Comparison of ENCODE assay signal across 21 cellular contexts in the genomic region with DNA sequence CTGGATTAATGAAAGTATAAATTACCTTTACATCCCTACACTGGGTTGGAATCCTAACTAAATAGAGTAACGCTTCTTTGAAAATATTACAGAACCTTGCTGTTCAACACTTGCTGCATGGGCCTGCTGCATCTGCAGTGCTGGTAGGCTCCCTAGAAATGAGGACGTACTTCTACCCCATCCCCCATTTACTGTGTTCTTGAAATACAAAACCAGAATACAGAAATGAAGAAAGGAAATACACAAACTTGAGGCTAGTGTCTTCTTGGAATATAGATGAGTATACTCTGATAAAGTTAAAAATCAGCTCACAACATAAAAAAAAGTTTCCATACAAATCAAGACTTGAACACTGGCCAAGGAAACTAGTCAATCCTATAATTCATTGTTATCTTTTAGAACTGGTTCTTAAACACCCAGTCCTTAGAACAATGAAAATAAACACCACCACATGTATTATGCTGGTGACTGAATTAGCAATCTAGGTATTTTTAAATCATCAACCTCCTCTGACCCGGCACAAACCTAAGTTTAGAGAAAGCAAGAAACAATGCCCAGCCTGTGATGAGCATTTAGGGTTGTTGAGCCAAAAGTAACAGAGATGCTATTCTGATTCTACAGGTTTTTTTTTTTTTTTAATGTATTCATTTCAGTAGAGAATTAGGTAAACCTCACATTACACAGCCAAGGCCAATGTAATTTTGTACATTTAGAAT. TPM values are rescaled to one million over a fixed set of nuclear protein-coding genes. Genes with fewer than 3 reads are reported as not detected.
A peak's percentile ranks its signal among the peaks of the same experiment; 100 is the strongest.
DNase-seq lines count a peak whose midpoint lies in the region; ATAC-seq, FAIRE-seq and TF ChIP-seq lines count a peak whose summit lies in the region.
"Had no signal": no experiment of that assay in that cellular context is flagged by ENCODE, and none has a peak within 500 bp of the region (broad histone marks: within the 10 kb centered on the region; RNA-seq: fewer than 3 reads in every experiment).

No MANE protein-coding gene starts in this region.

- H2AFZ ChIP-seq in GM12878 (ENCODE audit: control insufficient read depth, low read depth, low read length) = no peak overlapping the region

- H4K20me1 ChIP-seq in GM12878 (ENCODE audit: control insufficient read depth, insufficient read depth) = no peaks in the 10 kb centered on the region

- no peak for TF ChIP-seq RAD21 in GM12878 (IDR thresholded peaks at IDR 0.05; ENCODE audit: insufficient read depth, low read depth, low read length)

- no peak overlapping the region for H3K4me3 Mint-ChIP-seq in activated naive CD8-positive, alpha-beta T cell treated with anti-CD3 and anti-CD28 coated beads for 36 hours
- H3K4me3 Mint-ChIP-seq in activated naive CD8-positive, alpha-beta T cell treated with anti-CD3 and anti-CD28 coated beads, Interleukin-2, amount 50 U/mL, for 24 hours = no peak overlapping the region
- H3K4me3 Mint-ChIP-seq: CD8-positive, alpha-beta memory T cell; H9 had no signal

- BruUV-seq in GM12878 (replicated peaks; lab: Mats Ljungman, UMichigan) = no TSS peak

- H3K27ac ChIP-seq in GM12878 (ENCODE audit: control insufficient read depth, insufficient read depth) (no peak overlapping the region), skeletal muscle tissue (ENCODE audit: low read depth, low read length) (peak overlapping the region; percentile 90)

- RAD21 ChIA-PET in GM12878 (lab: Charles Lee; ENCODE audit: unreplicated experiment) = interaction anchor here (1.1 kb wide), 1 partner anchor 49 kb away, joined by 4 read pairs; no protein-coding TSS in a partner anchor

- SMC1A ChIA-PET in GM12878 (lab: Charles Lee; ENCODE audit: uncharacterized antibody, unreplicated experiment) = interaction anchor here (0.6 to 1.5 kb wide), 5 partner anchors 11 to 43 kb away, joined by 3 to 5 read pairs (median 3); no protein-coding TSS in a partner anchor

- POLR2A ChIA-PET in GM12878 (lab: Charles Lee) = interaction anchor here (0.7 to 1.0 kb wide), 2 partner anchors 17 to 59 kb away, joined by 3 read pairs; no protein-coding TSS in a partner anchor

- no peak for ATAC-seq in activated naive CD8-positive, alpha-beta T cell treated with anti-CD3 and anti-CD28 coated beads, Interleukin-2, amount 50 U/mL, for 24 hours
- ATAC-seq in HG02610 (IDR thresholded peaks at IDR 0.05; ENCODE audit: unreplicated experiment) = peak; percentile 36
- no peak; the same call in 2 of the 3 replicates for ATAC-seq in GM12878

- H3K9ac ChIP-seq in GM12878 (ENCODE audit: control insufficient read depth, insufficient read depth, low read length) (no peak overlapping the region), skeletal muscle tissue (ENCODE audit: low read depth in 1 of 3, low read length in 3 of 3) (peak overlapping the region in 1 of 3 donors; percentile 40)

- no peaks in the 10 kb centered on the region; the same call in none of the 2 replicates for H3K4me1 ChIP-seq in GM12878 (ENCODE audit: control insufficient read depth, insufficient read depth, low read length)
- peaks cover 14 to 40% (median 26%) of the 10 kb centered on the region in 3 donors for H3K4me1 ChIP-seq in skeletal muscle tissue (ENCODE audit: control insufficient read depth in 3 of 3, insufficient read depth in 3 of 3, low read length in 3 of 3)

- H3K4me1 Mint-ChIP-seq in activated naive CD8-positive, alpha-beta T cell treated with anti-CD3 and anti-CD28 coated beads for 36 hours = peaks cover 23% of the 10 kb centered on the region
- H3K4me1 Mint-ChIP-seq in activated naive CD8-positive, alpha-beta T cell treated with anti-CD3 and anti-CD28 coated beads, Interleukin-2, amount 50 U/mL, for 24 hours = peaks cover 26% of the 10 kb centered on the region

- H3K4me2 ChIP-seq in GM12878 (ENCODE audit: control insufficient read depth, insufficient read depth) = no peak overlapping the region

- peaks cover 51% of the 10 kb centered on the region for H3K36me3 Mint-ChIP-seq in activated naive CD8-positive, alpha-beta T cell treated with anti-CD3 and anti-CD28 coated beads for 36 hours
- H3K36me3 Mint-ChIP-seq in activated naive CD8-positive, alpha-beta T cell treated with anti-CD3 and anti-CD28 coated beads, Interleukin-2, amount 50 U/mL, for 24 hours (ENCODE audit: low read depth) = peaks cover 54% of the 10 kb centered on the region

- CTCF ChIA-PET in GM12878 (lab: Yijun Ruan, JAX) = no interaction called here

- no peak for TF ChIP-seq POLR2A in GM12878 (IDR thresholded peaks at IDR 0.05; ENCODE audit: low read depth, low read length)
- no peak for TF ChIP-seq POLR2A in GM12891 (IDR thresholded peaks at IDR 0.05; ENCODE audit: low read depth, low read length)

- intact Hi-C loops in GM12878 (cut with micrococcal nuclease; ENCODE audit: unreplicated experiment) = no loop called here

- no peak for TF ChIP-seq CTCF in GM12878 (IDR thresholded peaks at IDR 0.05 in 2 of 3, conservative IDR thresholded peaks at IDR 0.05 in 1 of 3; ENCODE audit: control insufficient read depth in 2 of 3, extremely low read depth in 1 of 3, insufficient read depth in 1 of 3, low read depth in 3 of 3, low read length in 3 of 3)

- H3K9me3 ChIP-seq in GM12878 (replicated peaks; ENCODE audit: control insufficient read depth, insufficient read depth, low read length) = no peaks in the 10 kb centered on the region; the same call in 2 of the 3 replicates
- H3K9me3 ChIP-seq in skeletal muscle tissue (ENCODE audit: control insufficient read depth in 3 of 3, low read length in 3 of 3) = no peaks in the 10 kb centered on the region

- H3K4me3 ChIP-seq in GM12878 (no peak overlapping the region), skeletal muscle tissue (ENCODE audit: low read length in 3 of 3) (no peak overlapping the region)

- H3K36me3 ChIP-seq in GM12878 (ENCODE audit: control insufficient read depth in 2 of 2, insufficient read depth in 2 of 2, low read length in 1 of 2) (peaks cover 6 to 22% of the 10 kb centered on the region in 2 experiments), skeletal muscle tissue (ENCODE audit: control insufficient read depth in 3 of 3, insufficient read depth in 3 of 3, low read length in 3 of 3) (peaks cover 0 to 4% (median 0%) of the 10 kb centered on the region in 3 donors)

- in situ Hi-C loops in GM12878 (cut with MboI) = no loop called here

- TF ChIP-seq EP300 in GM12878 (IDR thresholded peaks at IDR 0.05; ENCODE audit: borderline replicate concordance in 1 of 2, control insufficient read depth in 1 of 2, low read depth in 2 of 2, low read length in 2 of 2) = no peak

- peaks cover 1% of the 10 kb centered on the region for H3K79me2 ChIP-seq in GM12878 (ENCODE audit: control insufficient read depth, insufficient read depth, low read length)

- 61% methylated on average over 3 of the region's 3 CpGs for WGBS in GM12878 (ENCODE audit: insufficient coverage, insufficient replicate concordance, low lambda C conversion rate, missing lambda C conversion rate)

- FAIRE-seq in GM12878 (lab: Jason Lieb, UNC) = no peak
- no peak for FAIRE-seq in GM12891 (lab: Jason Lieb, UNC)

- no peaks in the 10 kb centered on the region for H3K27me3 Mint-ChIP-seq in activated naive CD8-positive, alpha-beta T cell treated with anti-CD3 and anti-CD28 coated beads for 36 hours
- no peaks in the 10 kb centered on the region for H3K27me3 Mint-ChIP-seq in activated naive CD8-positive, alpha-beta T cell treated with anti-CD3 and anti-CD28 coated beads, Interleukin-2, amount 50 U/mL, for 24 hours
- H3K27me3 Mint-ChIP-seq: CD8-positive, alpha-beta memory T cell had no signal

- H3K27ac Mint-ChIP-seq in activated naive CD8-positive, alpha-beta T cell treated with anti-CD3 and anti-CD28 coated beads for 36 hours = peak overlapping the region; percentile 28
- H3K27ac Mint-ChIP-seq in activated naive CD8-positive, alpha-beta T cell treated with anti-CD3 and anti-CD28 coated beads, Interleukin-2, amount 50 U/mL, for 24 hours = no peak overlapping the region
- H3K27ac Mint-ChIP-seq: H9 had no signal

- no peaks in the 10 kb centered on the region for H3K27me3 ChIP-seq in GM12878 (replicated peaks in 1 of 2; ENCODE audit: control insufficient read depth in 2 of 2, insufficient read depth in 2 of 2, low read length in 1 of 2)
- H3K27me3 ChIP-seq in skeletal muscle tissue (ENCODE audit: control insufficient read depth in 3 of 3, insufficient read depth in 3 of 3, low read length in 3 of 3) = no peaks in the 10 kb centered on the region

- no peak for DNase-seq in activated naive CD8-positive, alpha-beta T cell treated with anti-CD3 and anti-CD28 coated beads for 36 hours
- DNase-seq in activated naive CD8-positive, alpha-beta T cell treated with anti-CD3 and anti-CD28 coated beads, Interleukin-2, amount 50 U/mL, for 24 hours = no peak
- DNase-seq in GM12878 (ENCODE audit: low read depth, low spot score) (no peak), UCSD-AML1 (lab: John Stamatoyannopoulos, UW; ENCODE audit: unreplicated experiment) (no peak), GM12891 (ENCODE audit: insufficient read length, low spot score) (no peak)
- DNase-seq: ACHN; C1 segment of cervical spinal cord; CD8-positive, alpha-beta memory T cell; DMS53; EL; H9; KG1; MV-4-11; NCI-H1417; NCI-H187 treated with DMSO at 0.1 percent for 48 hours; NCI-H2227 treated with DMSO at 0.1 percent for 48 hours; NCI-H510A treated with DMSO at 0.1 percent for 48 hours; NCI-H774; SHP77 treated with DMSO at 0.1 percent for 48 hours had no signal

- H3K9me3 Mint-ChIP-seq in activated naive CD8-positive, alpha-beta T cell treated with anti-CD3 and anti-CD28 coated beads for 36 hours = no peaks in the 10 kb centered on the region
- H3K9me3 Mint-ChIP-seq in activated naive CD8-positive, alpha-beta T cell treated with anti-CD3 and anti-CD28 coated beads, Interleukin-2, amount 50 U/mL, for 24 hours = no peaks in the 10 kb centered on the region
- H3K9me3 Mint-ChIP-seq: CD8-positive, alpha-beta memory T cell; H9 had no signal

RNA-seq across cellular contexts. Expression of gene ATP8A1, which starts 49.7 kb away (rescaled TPM):
- total RNA-seq in activated naive CD8-positive, alpha-beta T cell treated with anti-CD3 and anti-CD28 coated beads for 36 hours = 10 to 100 TPM; 23.8 to 24.7 TPM
- 1,209 and 1,224 TPM in 2 replicates for total RNA-seq in GM12878 (2013; cell fraction: nucleolus; rRNA removed)
- 55.2 and 73.8 TPM in 2 replicates for total RNA-seq in GM12878 (2014; rRNA removed)
- 72.5 and 78.7 TPM in 2 replicates for total RNA-seq in GM12878 (2014; rRNA removed; fragmentation: Illumina TruSeq; extraction: Trizol)
- total RNA-seq in GM12878 (2021) = 50.4 and 50.6 TPM in 2 replicates
- polyA plus RNA-seq in GM12878 (2011; ENCODE audit: low read depth) = 16.1 TPM
- polyA plus RNA-seq in GM12878 (2011; rRNA removed) = 116 and 194 TPM in 2 replicates
- polyA plus RNA-seq in GM12878 (2011; cell fraction: cytosol; rRNA removed) = 27.1 and 34.0 TPM in 2 replicates
- 252 and 314 TPM in 2 replicates for polyA plus RNA-seq in GM12878 (2011; cell fraction: nucleus; rRNA removed)
- 22.0 and 41.8 TPM in 2 replicates for polyA plus RNA-seq in GM12878 (2012)
- 43.3 and 60.0 TPM in 2 replicates for polyA plus RNA-seq in GM12878 (2014; fragmentation: Illumina TruSeq; extraction: Trizol)
- 1 to 10 TPM; 9.0 to 9.5 TPM for polyA plus RNA-seq in GM12878 (2014; fragmentation: Nextera tagmentation; extraction: Ambion mirVana)
- 26.2 and 31.2 TPM in 2 replicates for polyA plus RNA-seq in GM12878 (2014; rRNA removed)
- polyA plus RNA-seq in GM12878 (2016; fragmentation: Nextera tagmentation; extraction: Ambion mirVana) = 10 to 100 TPM; 14.4 to 18.5 TPM
- 213 and 243 TPM in 2 replicates for polyA minus RNA-seq in GM12878 (2011; rRNA and poly(A)+ RNA removed)
- 58.3 and 60.7 TPM in 2 replicates for polyA minus RNA-seq in GM12878 (2011; cell fraction: cytosol; rRNA and poly(A)+ RNA removed)
- 380 and 488 TPM in 2 replicates for polyA minus RNA-seq in GM12878 (2011; cell fraction: nucleus; rRNA and poly(A)+ RNA removed)
- 39.7 TPM for total RNA-seq in skeletal muscle tissue
- 13.4 TPM for polyA plus RNA-seq in GM12891 (2012; ENCODE audit: low read depth, missing spikeins)
